ENCODE assay signal across 16 cellular contexts in the genomic region with DNA sequence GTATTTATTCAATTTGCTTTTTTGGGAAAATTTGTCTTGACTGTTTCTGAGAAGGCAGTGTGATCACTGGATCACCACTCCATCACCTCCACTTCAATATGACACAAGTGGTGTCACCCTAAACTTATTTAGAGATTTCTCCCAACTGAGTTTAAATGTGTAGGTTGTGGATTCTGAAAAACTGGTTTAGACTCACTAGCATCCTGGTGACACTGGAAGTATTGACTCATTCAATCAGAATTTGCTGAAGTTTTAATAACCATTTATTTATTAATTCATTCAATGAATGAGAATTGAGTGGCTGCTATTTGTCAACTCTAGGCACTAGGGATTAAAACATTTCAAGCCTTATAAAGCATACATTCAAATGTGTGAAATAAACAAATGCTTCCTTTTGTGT.
"Had no signal": no experiment of that assay in that cellular context is flagged by ENCODE, and none has a peak within 500 bp of the region (broad histone marks: within the 10 kb centered on the region; RNA-seq: fewer than 3 reads in every experiment).

No MANE protein-coding gene starts in this region.

- H3K27ac ChIP-seq: colonic mucosa, pancreas, right lobe of liver, upper lobe of right lung, WERI-Rb-1 had no signal

- FAIRE-seq: pancreas had no signal

- H3K4me1 Mint-ChIP-seq: immature natural killer cell; naive thymus-derived CD8-positive, alpha-beta T cell; stimulated activated naive B cell treated with anti-CD40 and anti-IgM and Interleukin-4, amounts not matched to agents 10 μg/mL and 1 μg/mL and 100 μg/mL, for 72 hours; T-helper 17 cell had no signal

- H3K27ac Mint-ChIP-seq: activated naive CD8-positive, alpha-beta T cell; endodermal cell; immature natural killer cell; naive thymus-derived CD8-positive, alpha-beta T cell; stimulated activated naive B cell treated with anti-CD40 and anti-IgM and Interleukin-4, amounts not matched to agents 10 μg/mL and 1 μg/mL and 100 μg/mL, for 72 hours; T-helper 17 cell had no signal

- DNase-seq: activated CD4-positive, alpha-beta T cell treated with anti-CD3 and anti-CD28 coated beads for 1 hour; activated CD4-positive, alpha-beta T cell treated with anti-CD3 and anti-CD28 coated beads, Interleukin-2, amount 50 U/mL, for 4 hours; activated gamma-delta T cell; central memory CD4-positive, alpha-beta T cell; colonic mucosa; endodermal cell; erythroblast; immature natural killer cell; naive thymus-derived CD8-positive, alpha-beta T cell; pancreas; right lobe of liver; stimulated activated naive B cell treated with anti-CD40 and anti-IgM and Interleukin-4, amounts not matched to agents 10 μg/mL and 1 μg/mL and 100 μg/mL, for 72 hours; T-helper 17 cell; upper lobe of right lung; WERI-Rb-1 had no signal

- H3K4me1 ChIP-seq: colonic mucosa, pancreas, right lobe of liver, upper lobe of right lung had no signal

- H3K27me3 Mint-ChIP-seq: activated naive CD8-positive, alpha-beta T cell; naive thymus-derived CD8-positive, alpha-beta T cell; stimulated activated naive B cell treated with anti-CD40 and anti-IgM and Interleukin-4, amounts not matched to agents 10 μg/mL and 1 μg/mL and 100 μg/mL, for 72 hours; T-helper 17 cell had no signal

- H3K36me3 ChIP-seq: colonic mucosa, pancreas, right lobe of liver, upper lobe of right lung, WERI-Rb-1 had no signal

- H3K36me3 Mint-ChIP-seq: activated naive CD8-positive, alpha-beta T cell; immature natural killer cell; naive thymus-derived CD8-positive, alpha-beta T cell; stimulated activated naive B cell treated with anti-CD40 and anti-IgM and Interleukin-4, amounts not matched to agents 10 μg/mL and 1 μg/mL and 100 μg/mL, for 72 hours had no signal

- H3K27me3 ChIP-seq: colonic mucosa, pancreas, right lobe of liver, upper lobe of right lung had no signal

- H3K9me3 ChIP-seq: colonic mucosa, pancreas, right lobe of liver, upper lobe of right lung had no signal

- ATAC-seq: naive thymus-derived CD8-positive, alpha-beta T cell; pancreas; right lobe of liver; stimulated activated naive B cell treated with anti-CD40 and anti-IgM and Interleukin-4, amounts not matched to agents 10 μg/mL and 1 μg/mL and 100 μg/mL, for 72 hours; T-helper 17 cell; upper lobe of right lung had no signal

- H3K4me3 Mint-ChIP-seq: activated naive CD8-positive, alpha-beta T cell; endodermal cell; immature natural killer cell; naive thymus-derived CD8-positive, alpha-beta T cell; stimulated activated naive B cell treated with anti-CD40 and anti-IgM and Interleukin-4, amounts not matched to agents 10 μg/mL and 1 μg/mL and 100 μg/mL, for 72 hours; T-helper 17 cell had no signal

- H3K4me3 ChIP-seq: colonic mucosa, pancreas, right lobe of liver, upper lobe of right lung had no signal

- H3K9me3 Mint-ChIP-seq: endodermal cell; stimulated activated naive B cell treated with anti-CD40 and anti-IgM and Interleukin-4, amounts not matched to agents 10 μg/mL and 1 μg/mL and 100 μg/mL, for 72 hours had no signal
